Comparison of ENCODE assay signal across 20 cellular contexts in the genomic region with DNA sequence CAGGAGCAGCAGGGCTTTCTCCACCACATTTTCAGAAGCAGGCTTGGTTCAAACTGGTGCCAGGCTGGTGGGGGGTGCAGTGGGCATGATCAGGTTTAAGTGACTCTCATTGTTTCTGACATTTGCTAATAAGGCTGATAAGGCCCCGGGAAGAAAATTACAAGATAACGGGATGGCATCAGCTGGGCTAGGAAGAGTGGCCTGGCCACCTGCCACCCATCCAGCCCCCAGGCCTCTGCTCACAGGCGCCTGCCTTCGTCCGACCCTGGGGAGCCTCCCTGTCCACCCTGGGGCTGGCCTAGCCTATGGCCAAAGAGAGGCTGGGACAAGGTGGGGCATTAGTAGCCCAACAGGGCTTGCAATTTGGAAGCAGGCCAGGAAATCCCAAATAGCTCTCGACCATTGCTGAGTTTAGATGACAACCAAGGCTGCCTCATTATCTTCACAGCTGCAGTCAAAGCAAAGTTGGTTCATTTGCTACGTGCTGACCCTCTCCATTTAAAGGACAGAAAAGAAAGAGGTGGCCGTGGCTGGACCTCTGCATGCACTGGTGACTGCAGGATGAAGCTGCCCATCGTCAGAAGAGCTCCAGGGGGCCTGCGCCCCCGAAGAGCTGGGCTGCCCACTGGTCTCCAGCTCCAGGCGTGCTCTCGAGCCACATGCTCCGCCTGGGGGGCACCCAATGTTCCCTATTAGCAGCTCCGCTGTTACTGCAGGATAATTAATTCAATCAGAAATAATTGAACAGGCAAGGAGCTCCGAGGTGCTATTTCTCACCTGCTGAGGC. TPM values are rescaled to one million over a fixed set of nuclear protein-coding genes. Genes with fewer than 3 reads are reported as not detected.
"Had no signal": no experiment of that assay in that cellular context is flagged by ENCODE, and none has a peak within 500 bp of the region (broad histone marks: within the 10 kb centered on the region; RNA-seq: fewer than 3 reads in every experiment).

No MANE protein-coding gene starts in this region.

- H3K4me1 ChIP-seq: parathyroid adenoma, transverse colon had no signal

- DNase-seq: activated B cell treated with CpG ODN at 0.5 μM for 24 hours; activated CD4-positive, alpha-beta T cell treated with anti-CD3 and anti-CD28 coated beads, Interleukin-2, amount 10 ng/mL, durations not matched to agents 24 days and 14 days; activated CD8-positive, alpha-beta memory T cell treated with anti-CD3 and anti-CD28 coated beads, Interleukin-2, amount 50 U/mL, for 4 hours; activated CD8-positive, alpha-beta T cell treated with anti-CD3 and anti-CD28 coated beads, Interleukin-2, amount 10 ng/mL, durations not matched to agents 7 days and 5 days; activated naive CD8-positive, alpha-beta T cell treated with anti-CD3 and anti-CD28 coated beads for 36 hours; anterior cingulate cortex; brain microvascular endothelial cell; dermis blood vessel endothelial cell; foreskin melanocyte; left colon; mammary epithelial cell; naive B cell; stimulated activated CD4-positive, alpha-beta T cell treated with anti-CD3 and anti-CD28 coated beads, Interleukin-15, amount 100 ng/mL, for 24 hours; stimulated activated CD4-positive, alpha-beta T cell treated with anti-CD3 and anti-CD28 coated beads, Interleukin-4, amount 100 ng/mL, for 1 hour; stimulated activated naive CD4-positive, alpha-beta T cell; transverse colon had no signal

- ATAC-seq: activated CD8-positive, alpha-beta T cell treated with anti-CD3 and anti-CD28 coated beads, Interleukin-2, amount 10 ng/mL, durations not matched to agents 7 days and 5 days; left colon had no signal

- H3K4me3 ChIP-seq: skin epidermis, transverse colon, vagina had no signal

- H3K9ac ChIP-seq: parathyroid adenoma had no signal

- H3K27ac ChIP-seq: brain microvascular endothelial cell, epithelial cell of prostate, parathyroid adenoma, transverse colon, vagina had no signal

- H3K36me3 ChIP-seq: brain microvascular endothelial cell, transverse colon, vagina had no signal

- H2AFZ ChIP-seq: parathyroid adenoma had no signal

- H3K9me3 ChIP-seq: transverse colon, vagina had no signal

- H3K27me3 ChIP-seq: brain microvascular endothelial cell, transverse colon, vagina had no signal

RNA-seq across cellular contexts. Expression of a gene that starts 50.4 kb away (rescaled TPM):
- polyA plus RNA-seq: mammary epithelial cell had no signal
